15 cellular contexts compared by ENCODE assay signal in the genomic region with DNA sequence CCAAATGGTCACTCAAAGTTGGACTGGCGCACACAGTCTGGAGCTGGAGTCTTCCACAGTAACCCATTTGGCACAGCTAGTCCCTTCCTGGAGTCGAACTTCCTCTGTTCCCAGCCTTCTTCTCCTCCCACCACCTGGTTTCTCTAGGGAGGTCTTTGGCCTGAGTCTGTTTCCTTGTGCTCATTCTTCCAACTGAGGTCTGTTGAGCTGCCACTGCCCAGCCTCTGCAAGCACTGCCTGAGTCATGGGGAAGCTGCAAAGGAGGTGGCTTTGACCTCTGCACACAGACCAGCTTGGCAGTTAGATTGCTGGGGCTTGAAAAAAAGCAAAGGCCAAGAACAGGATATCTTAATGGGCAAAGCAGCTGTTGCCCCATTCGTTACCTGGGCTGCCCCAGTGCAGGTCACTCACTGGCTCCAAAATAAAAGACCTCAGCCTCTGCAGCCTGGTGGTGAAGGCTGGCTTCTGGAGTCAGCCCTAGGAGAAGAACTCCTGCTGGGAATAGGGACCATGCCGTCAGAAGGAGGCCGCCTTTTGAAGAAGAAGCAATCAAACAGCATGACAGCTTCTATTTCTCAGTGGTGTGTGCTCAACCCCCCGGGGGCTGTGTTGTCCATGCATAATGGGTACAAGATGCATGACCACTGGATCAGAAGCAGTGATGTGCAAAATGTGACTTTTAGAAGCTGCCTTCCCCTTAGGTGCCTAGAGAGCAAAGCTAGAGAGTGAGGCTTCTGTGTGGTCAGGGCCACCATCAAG. TPM values are rescaled to one million over a fixed set of nuclear protein-coding genes. Genes with fewer than 3 reads are reported as not detected.
DNase-seq lines count a peak whose midpoint lies in the region; ATAC-seq and TF ChIP-seq lines count a peak whose summit lies in the region.
"Had no signal": no experiment of that assay in that cellular context is flagged by ENCODE, and none has a peak within 500 bp of the region (broad histone marks: within the 10 kb centered on the region; RNA-seq: fewer than 3 reads in every experiment).

No MANE protein-coding gene starts in this region.

- H3K9me3 ChIP-seq in muscle layer of duodenum (ENCODE audit: control insufficient read depth in 1 of 2, low read length in 2 of 2) = no peaks in the 10 kb centered on the region
- H3K9me3 ChIP-seq in Peyer's patch = peaks cover 0 to 5% (median 0%) of the 10 kb centered on the region in 4 donors

- DNase-seq in RPMI7951 (ENCODE audit: low read depth) (peak; percentile 57), fibroblast of pulmonary artery (ENCODE audit: low read depth) (peak; percentile 82), type B pancreatic cell (ENCODE audit: extremely low spot score, unreplicated experiment) (no peak), Peyer's patch (no peak), GM03348 (ENCODE audit: low spot score) (no peak)
- DNase-seq: activated naive CD4-positive, alpha-beta T cell treated with anti-CD3 and anti-CD28 coated beads, Interleukin-2, amount 10 ng/mL, durations not matched to agents 7 days and 5 days; endodermal cell; NCI-H1694; T-helper 1 cell had no signal

- H3K4me3 Mint-ChIP-seq in type B pancreatic cell = peak overlapping the region; percentile 97
- H3K4me3 Mint-ChIP-seq in activated T-helper 17 cell treated with anti-CD3 and anti-CD28 coated beads, Interleukin-2, amount 50 U/mL, for 72 hours = no peak overlapping the region
- H3K4me3 Mint-ChIP-seq: activated naive CD4-positive, alpha-beta T cell treated with anti-CD3 and anti-CD28 coated beads, Interleukin-2, amount 10 ng/mL, durations not matched to agents 7 days and 5 days; endodermal cell had no signal

- H3K4me3 ChIP-seq in fibroblast of pulmonary artery (replicated peaks; ENCODE audit: low read depth, low read length) = peak overlapping the region; percentile 70
- H3K4me3 ChIP-seq in muscle layer of duodenum (ENCODE audit: low read depth in 1 of 2, low read length in 2 of 2) = peak overlapping the region; percentile 24 to 73
- peak overlapping the region in 2 of 4 donors; percentile 14 to 57 for H3K4me3 ChIP-seq in Peyer's patch

- H3K27ac ChIP-seq in muscle layer of duodenum (ENCODE audit: low read length) (no peak overlapping the region), Peyer's patch (peak overlapping the region in 1 of 4 donors; percentile 38)

- TF ChIP-seq CTCF in fibroblast of pulmonary artery (IDR thresholded peaks at IDR 0.05; ENCODE audit: low read length, missing control alignments) (no peak), type B pancreatic cell (conservative IDR thresholded peaks at IDR 0.05) (no peak), Peyer's patch (IDR thresholded peaks at IDR 0.05) (no peak)

- H3K27me3 ChIP-seq in muscle layer of duodenum (ENCODE audit: low read depth, low read length) (peaks cover 5% of the 10 kb centered on the region), Peyer's patch (no peaks in the 10 kb centered on the region)

- H3K36me3 Mint-ChIP-seq in type B pancreatic cell = peaks cover 13% of the 10 kb centered on the region
- H3K36me3 Mint-ChIP-seq in activated T-helper 17 cell treated with anti-CD3 and anti-CD28 coated beads, Interleukin-2, amount 50 U/mL, for 72 hours (ENCODE audit: low read depth) = no peaks in the 10 kb centered on the region
- H3K36me3 Mint-ChIP-seq: activated naive CD4-positive, alpha-beta T cell treated with anti-CD3 and anti-CD28 coated beads, Interleukin-2, amount 10 ng/mL, durations not matched to agents 7 days and 5 days had no signal

- peaks cover 4 to 27% of the 10 kb centered on the region in 2 donors for H3K4me1 ChIP-seq in muscle layer of duodenum (ENCODE audit: control insufficient read depth in 1 of 2, insufficient read depth in 2 of 2, low read length in 2 of 2)
- H3K4me1 ChIP-seq in Peyer's patch = peaks cover 0 to 39% (median 3%) of the 10 kb centered on the region in 4 donors

- H3K27me3 Mint-ChIP-seq in type B pancreatic cell = peaks cover 43% of the 10 kb centered on the region
- H3K27me3 Mint-ChIP-seq in activated T-helper 17 cell treated with anti-CD3 and anti-CD28 coated beads, Interleukin-2, amount 50 U/mL, for 72 hours = peaks cover 42% of the 10 kb centered on the region

- no peak for ATAC-seq in activated T-helper 17 cell treated with anti-CD3 and anti-CD28 coated beads, Interleukin-2, amount 50 U/mL, for 72 hours (replicated peaks)
- ATAC-seq in HG03469 (IDR thresholded peaks at IDR 0.05; ENCODE audit: unreplicated experiment) = no peak
- ATAC-seq: HepG2 had no signal

- H3K27ac Mint-ChIP-seq in type B pancreatic cell = no peak overlapping the region
- no peak overlapping the region for H3K27ac Mint-ChIP-seq in activated T-helper 17 cell treated with anti-CD3 and anti-CD28 coated beads, Interleukin-2, amount 50 U/mL, for 72 hours
- H3K27ac Mint-ChIP-seq: activated naive CD4-positive, alpha-beta T cell treated with anti-CD3 and anti-CD28 coated beads, Interleukin-2, amount 10 ng/mL, durations not matched to agents 7 days and 5 days; endodermal cell; progenitor cell of endocrine pancreas had no signal

- TF ChIP-seq POLR2A in Peyer's patch (IDR thresholded peaks at IDR 0.05) = no peak

- peaks cover 34% of the 10 kb centered on the region for H3K4me1 Mint-ChIP-seq in type B pancreatic cell (ENCODE audit: unreplicated experiment)
- H3K4me1 Mint-ChIP-seq in activated T-helper 17 cell treated with anti-CD3 and anti-CD28 coated beads, Interleukin-2, amount 50 U/mL, for 72 hours = no peaks in the 10 kb centered on the region

- no peaks in the 10 kb centered on the region for H3K9me3 Mint-ChIP-seq in type B pancreatic cell
- no peaks in the 10 kb centered on the region for H3K9me3 Mint-ChIP-seq in activated T-helper 17 cell treated with anti-CD3 and anti-CD28 coated beads, Interleukin-2, amount 50 U/mL, for 72 hours
- H3K9me3 Mint-ChIP-seq: activated naive CD4-positive, alpha-beta T cell treated with anti-CD3 and anti-CD28 coated beads, Interleukin-2, amount 10 ng/mL, durations not matched to agents 7 days and 5 days had no signal

- H3K36me3 ChIP-seq in muscle layer of duodenum (ENCODE audit: control insufficient read depth in 1 of 2, insufficient read depth in 2 of 2, low read length in 2 of 2) (no peaks in the 10 kb centered on the region), Peyer's patch (no peaks in the 10 kb centered on the region)

RNA-seq across cellular contexts. Expression of a gene that starts 3.0 kb away (rescaled TPM):
- 2.3 and 2.5 TPM in 2 replicates for total RNA-seq in RPMI7951 (2014; rRNA removed; shearing (Covaris generic))
- total RNA-seq in type B pancreatic cell (ENCODE audit: low replicate concordance) (2.3 and 22.0 TPM in 2 replicates), Peyer's patch (1 to 10 TPM in 3 of 4 donors, under 1 TPM in 1; 0.53 to 5.8 (median 2.6) TPM)
- total RNA-seq in activated T-helper 17 cell treated with anti-CD3 and anti-CD28 coated beads, Interleukin-2, amount 50 U/mL, for 72 hours = not detected

RNA-seq across cellular contexts. Expression of a gene that starts 23.0 kb away (rescaled TPM):
- not detected in 2 replicates for total RNA-seq in RPMI7951 (2014; rRNA removed; shearing (Covaris generic))
- total RNA-seq in type B pancreatic cell (ENCODE audit: low replicate concordance) = 0.10 and 4.8 TPM in 2 replicates
- 1 to 10 TPM in 1 of 4 donors, under 1 TPM in 1, not detected in 2; 0.85 to 1.7 TPM for total RNA-seq in Peyer's patch
- total RNA-seq in activated T-helper 17 cell treated with anti-CD3 and anti-CD28 coated beads, Interleukin-2, amount 50 U/mL, for 72 hours = not detected
- total RNA-seq: HepG2, kidney epithelial cell had no signal

Comparison
In these comparisons a context has a peak if more than half of its experiments do, and no peak if none do; other contexts are left out.
1. DNase-seq: peak in RPMI7951 (single experiment) and fibroblast of pulmonary artery (single experiment); none in type B pancreatic cell (single experiment), Peyer's patch (0 of 3) and GM03348 (single experiment).